11 cellular contexts compared by ENCODE assay signal in genomic region chr3:134407247-134407640, GRCh38. TPM values are rescaled to one million over a fixed set of nuclear protein-coding genes. Genes with fewer than 3 reads are reported as not detected.
DNase-seq lines count a peak whose midpoint lies in the region; ATAC-seq lines count a peak whose summit lies in the region.
"Had no signal": no experiment of that assay in that cellular context is flagged by ENCODE, and none has a peak within 500 bp of the region (broad histone marks: within the 10 kb centered on the region; RNA-seq: fewer than 3 reads in every experiment).

No MANE protein-coding gene starts in this region.

- H3K9ac ChIP-seq in HUES64 (ENCODE audit: low read depth, low read length) (peak overlapping the region; percentile 75), subcutaneous abdominal adipose tissue (ENCODE audit: low read length in 5 of 5) (peak overlapping the region in 2 of 5 donors; percentile 33 to 38)

- peak overlapping the region; percentile 45; the same call in 1 of the 2 replicates for H3K27ac ChIP-seq in HUES64 (ENCODE audit: low read depth, low read length)
- H3K27ac ChIP-seq in ectodermal cell (ENCODE audit: insufficient read depth, low read depth, low read length, poor library complexity, severe bottlenecking) = peak overlapping the region; percentile 93
- H3K27ac ChIP-seq in layer of hippocampus (ENCODE audit: low read depth, low read length) = peak overlapping the region; percentile 71
- no peak overlapping the region for H3K27ac ChIP-seq in subcutaneous abdominal adipose tissue (ENCODE audit: low read depth, low read length)

- 10% methylated on average over 6 of the region's 6 CpGs for WGBS in HUES64
- WGBS in ectodermal cell, 2 experiments = 9% methylated on average over 6 of the region's 6 CpGs

- DNase-seq in activated CD4-positive, alpha-beta T cell treated with anti-CD3 and anti-CD28 coated beads, Interleukin-2, amount 10 ng/mL, durations not matched to agents 24 days and 14 days = no peak
- no peak for DNase-seq in mucosa of gallbladder (ENCODE audit: low spot score)
- DNase-seq: activated CD4-positive, alpha-beta memory T cell treated with anti-CD3 and anti-CD28 coated beads, Interleukin-2, amount 10 ng/mL, durations not matched to agents 7 days and 5 days; activated naive CD8-positive, alpha-beta T cell treated with anti-CD3 and anti-CD28 coated beads, Interleukin-2, amount 10 ng/mL, durations not matched to agents 7 days and 5 days; kidney glomerular epithelial cell; T-helper 2 cell had no signal

- no peaks in the 10 kb centered on the region for H3K36me3 Mint-ChIP-seq in activated CD4-positive, alpha-beta T cell treated with anti-CD3 and anti-CD28 coated beads, Interleukin-2, amount 10 ng/mL, durations not matched to agents 24 days and 14 days (ENCODE audit: low read depth)
- H3K36me3 Mint-ChIP-seq: activated naive CD8-positive, alpha-beta T cell treated with anti-CD3 and anti-CD28 coated beads, Interleukin-2, amount 10 ng/mL, durations not matched to agents 7 days and 5 days had no signal

- peak overlapping the region; percentile 52 for H3K4me3 ChIP-seq in HUES64 (ENCODE audit: low read length)
- H3K4me3 ChIP-seq in ectodermal cell (ENCODE audit: insufficient read depth, low read depth, low read length) = peak overlapping the region; percentile 42
- peak overlapping the region in 4 of 5 donors; percentile 55 to 67 (median 61) for H3K4me3 ChIP-seq in subcutaneous abdominal adipose tissue (ENCODE audit: low read depth in 1 of 5, low read length in 5 of 5)

- intact Hi-C loops in activated CD4-positive, alpha-beta T cell treated with anti-CD3 and anti-CD28 coated beads, Interleukin-2, amount 10 ng/mL, durations not matched to agents 24 days and 14 days (cut with micrococcal nuclease) = no loop called here

- no peak overlapping the region for H3K4me3 Mint-ChIP-seq in activated CD4-positive, alpha-beta T cell treated with anti-CD3 and anti-CD28 coated beads, Interleukin-2, amount 10 ng/mL, durations not matched to agents 24 days and 14 days
- H3K4me3 Mint-ChIP-seq: activated CD4-positive, alpha-beta memory T cell treated with anti-CD3 and anti-CD28 coated beads, Interleukin-2, amount 10 ng/mL, durations not matched to agents 7 days and 5 days; activated naive CD8-positive, alpha-beta T cell treated with anti-CD3 and anti-CD28 coated beads, Interleukin-2, amount 10 ng/mL, durations not matched to agents 7 days and 5 days had no signal

- no peak overlapping the region for H3K27ac Mint-ChIP-seq in activated CD4-positive, alpha-beta T cell treated with anti-CD3 and anti-CD28 coated beads, Interleukin-2, amount 10 ng/mL, durations not matched to agents 24 days and 14 days
- H3K27ac Mint-ChIP-seq: activated CD4-positive, alpha-beta memory T cell treated with anti-CD3 and anti-CD28 coated beads, Interleukin-2, amount 10 ng/mL, durations not matched to agents 7 days and 5 days; activated naive CD8-positive, alpha-beta T cell treated with anti-CD3 and anti-CD28 coated beads, Interleukin-2, amount 10 ng/mL, durations not matched to agents 7 days and 5 days had no signal

- peaks cover 43% of the 10 kb centered on the region for H3K4me1 ChIP-seq in HUES64 (ENCODE audit: insufficient read depth, low read length)
- H3K4me1 ChIP-seq in ectodermal cell (ENCODE audit: control insufficient read depth, insufficient read depth, low read length) = peaks cover 19% of the 10 kb centered on the region
- peaks cover 0 to 17% (median 16%) of the 10 kb centered on the region in 5 donors for H3K4me1 ChIP-seq in subcutaneous abdominal adipose tissue (ENCODE audit: control insufficient read depth in 5 of 5, insufficient read depth in 5 of 5, low read length in 5 of 5)

- no peaks in the 10 kb centered on the region for H3K36me3 ChIP-seq in HUES64 (ENCODE audit: insufficient read depth, low read length)
- H3K36me3 ChIP-seq in ectodermal cell (ENCODE audit: control insufficient read depth, insufficient read depth, low read length) = no peaks in the 10 kb centered on the region
- no peaks in the 10 kb centered on the region for H3K36me3 ChIP-seq in subcutaneous abdominal adipose tissue (ENCODE audit: control insufficient read depth in 5 of 5, insufficient read depth in 5 of 5, low read length in 5 of 5)

- H3K9me3 ChIP-seq in HUES64 (ENCODE audit: insufficient read depth, low read depth, low read length) (peaks cover 12% of the 10 kb centered on the region), ectodermal cell (ENCODE audit: control insufficient read depth, low read length) (no peaks in the 10 kb centered on the region), subcutaneous abdominal adipose tissue (ENCODE audit: control insufficient read depth in 5 of 5, low read length in 5 of 5) (peaks cover 0 to 3% (median 0%) of the 10 kb centered on the region in 5 donors)

- no peaks in the 10 kb centered on the region for H3K9me3 Mint-ChIP-seq in activated CD4-positive, alpha-beta T cell treated with anti-CD3 and anti-CD28 coated beads, Interleukin-2, amount 10 ng/mL, durations not matched to agents 24 days and 14 days
- H3K9me3 Mint-ChIP-seq: activated CD4-positive, alpha-beta memory T cell treated with anti-CD3 and anti-CD28 coated beads, Interleukin-2, amount 10 ng/mL, durations not matched to agents 7 days and 5 days had no signal

- H3K27me3 ChIP-seq in HUES64 (ENCODE audit: insufficient read depth, low read length) = peaks cover 68% of the 10 kb centered on the region
- H3K27me3 ChIP-seq in ectodermal cell (ENCODE audit: control insufficient read depth, insufficient read depth, low read length, poor library complexity, severe bottlenecking) = peaks cover 62% of the 10 kb centered on the region
- H3K27me3 ChIP-seq in layer of hippocampus (ENCODE audit: control insufficient read depth, insufficient read depth, low read length) = no peaks in the 10 kb centered on the region
- peaks cover 0 to 6% (median 0%) of the 10 kb centered on the region in 5 donors for H3K27me3 ChIP-seq in subcutaneous abdominal adipose tissue (ENCODE audit: control insufficient read depth in 5 of 5, insufficient read depth in 4 of 5, low read length in 5 of 5)

- peaks cover 56% of the 10 kb centered on the region for H3K27me3 Mint-ChIP-seq in activated CD4-positive, alpha-beta T cell treated with anti-CD3 and anti-CD28 coated beads, Interleukin-2, amount 10 ng/mL, durations not matched to agents 24 days and 14 days

- ATAC-seq in GM21381 (IDR thresholded peaks at IDR 0.05; ENCODE audit: unreplicated experiment) = no peak

- no peaks in the 10 kb centered on the region for H3K4me1 Mint-ChIP-seq in activated CD4-positive, alpha-beta T cell treated with anti-CD3 and anti-CD28 coated beads, Interleukin-2, amount 10 ng/mL, durations not matched to agents 24 days and 14 days
- H3K4me1 Mint-ChIP-seq: activated CD4-positive, alpha-beta memory T cell treated with anti-CD3 and anti-CD28 coated beads, Interleukin-2, amount 10 ng/mL, durations not matched to agents 7 days and 5 days; activated naive CD8-positive, alpha-beta T cell treated with anti-CD3 and anti-CD28 coated beads, Interleukin-2, amount 10 ng/mL, durations not matched to agents 7 days and 5 days had no signal

RNA-seq across cellular contexts. Expression of gene AMOTL2, which starts 33.0 kb away (rescaled TPM):
- polyA plus RNA-seq in HUES64 (2013, experiment 1 of 2) = 32.8 TPM
- 42.5 TPM for polyA plus RNA-seq in HUES64 (2013, experiment 2 of 2)
- 107 TPM for polyA plus RNA-seq in ectodermal cell (2013, experiment 1 of 4)
- 119 TPM for polyA plus RNA-seq in ectodermal cell (2013, experiment 2 of 4)
- polyA plus RNA-seq in ectodermal cell (2013, experiment 3 of 4) = 78.3 TPM
- 85.9 TPM for polyA plus RNA-seq in ectodermal cell (2013, experiment 4 of 4)
- not detected in 2 replicates for total RNA-seq in activated CD4-positive, alpha-beta T cell treated with anti-CD3 and anti-CD28 coated beads, Interleukin-2, amount 10 ng/mL, durations not matched to agents 24 days and 14 days
- 129 TPM for total RNA-seq in mucosa of gallbladder
- total RNA-seq: activated CD4-positive, alpha-beta memory T cell treated with anti-CD3 and anti-CD28 coated beads, Interleukin-2, amount 10 ng/mL, durations not matched to agents 7 days and 5 days; activated naive CD8-positive, alpha-beta T cell treated with anti-CD3 and anti-CD28 coated beads, Interleukin-2, amount 10 ng/mL, durations not matched to agents 7 days and 5 days had no signal

Comparison
In these comparisons a context has a peak if more than half of its experiments do, and no peak if none do; other contexts are left out.
1. RNA of gene AMOTL2, which starts 33.0 kb away (total RNA-seq): 129 TPM in mucosa of gallbladder (single experiment); not detected in activated CD4-positive, alpha-beta T cell treated with anti-CD3 and anti-CD28 coated beads, Interleukin-2, amount 10 ng/mL, durations not matched to agents 24 days and 14 days; every median in the first group is over 100 times any median in the second.
2. Peak in every context shown above with its lines, with median percentiles within 50 percentile points of each other: H3K4me3 ChIP-seq.